1 cellular context compared by ENCODE assay signal in genomic region chr6:135145509-135145865, GRCh38.
TF ChIP-seq lines count a peak whose summit lies in the region.

No MANE protein-coding gene starts in this region.

TF ChIP-seq in HCT116, 20 proteins besides CTCF, POLR2A, EP300 and RAD21:
- TF ChIP-seq EZH2phosphoT487 (IDR thresholded peaks at IDR 0.05; ENCODE audit: borderline replicate concordance) (no peak), SRF (IDR thresholded peaks at IDR 0.05; ENCODE audit: low read depth) (no peak), ATF3 (IDR thresholded peaks at IDR 0.05) (no peak)
